ENCODE assay signal across 1 cellular context in the genomic region with DNA sequence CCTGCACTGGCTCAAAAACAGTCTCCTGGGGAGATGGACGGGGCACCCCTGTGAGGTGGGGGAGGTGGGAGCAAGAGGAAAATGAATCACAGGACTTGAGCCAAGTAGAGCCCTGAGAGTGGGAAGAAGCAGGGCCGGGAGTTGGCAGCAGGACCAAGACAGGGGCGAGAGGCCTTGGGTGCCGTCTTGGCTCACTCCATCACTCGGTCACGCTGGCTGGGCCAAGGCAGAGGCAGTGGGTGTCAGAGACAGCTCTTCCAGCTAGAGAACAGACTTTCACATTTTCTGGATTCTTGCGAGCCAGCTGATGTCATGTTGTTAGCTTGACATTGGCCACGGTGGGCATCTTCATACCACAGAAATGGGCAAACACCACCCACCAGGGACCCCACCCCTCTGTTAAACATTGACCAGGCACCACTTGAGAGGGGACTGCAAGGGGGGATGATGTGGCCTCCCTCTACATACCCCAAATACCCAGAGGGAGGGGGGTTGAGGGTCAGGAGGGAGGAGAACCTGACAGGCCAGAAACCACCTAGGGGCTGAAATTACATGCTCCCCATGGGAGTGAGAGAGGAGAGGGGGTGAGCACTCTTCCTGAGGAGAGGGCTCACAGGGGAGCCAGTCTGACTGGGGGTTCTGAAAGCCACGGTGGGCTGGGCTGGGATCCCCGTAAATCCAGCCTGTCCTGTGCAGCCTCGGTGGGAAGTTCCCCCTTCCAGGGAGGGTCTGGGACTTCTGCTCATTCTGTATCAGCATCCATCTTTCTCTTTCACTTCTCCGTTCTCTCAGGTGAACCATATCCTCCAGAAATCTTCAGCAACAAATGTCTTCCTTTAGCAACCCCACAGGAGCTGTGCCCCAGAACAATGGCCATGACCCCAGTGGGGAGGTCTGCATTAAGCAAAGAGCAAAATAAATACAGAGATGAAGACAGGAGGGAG.
A peak's percentile ranks its signal among the peaks of the same experiment; 100 is the strongest.
TF ChIP-seq lines count a peak whose summit lies in the region.

No MANE protein-coding gene starts in this region.

TF ChIP-seq in GM12878, 131 proteins besides CTCF, POLR2A, EP300 and RAD21:
- TF ChIP-seq, protein P1, sequence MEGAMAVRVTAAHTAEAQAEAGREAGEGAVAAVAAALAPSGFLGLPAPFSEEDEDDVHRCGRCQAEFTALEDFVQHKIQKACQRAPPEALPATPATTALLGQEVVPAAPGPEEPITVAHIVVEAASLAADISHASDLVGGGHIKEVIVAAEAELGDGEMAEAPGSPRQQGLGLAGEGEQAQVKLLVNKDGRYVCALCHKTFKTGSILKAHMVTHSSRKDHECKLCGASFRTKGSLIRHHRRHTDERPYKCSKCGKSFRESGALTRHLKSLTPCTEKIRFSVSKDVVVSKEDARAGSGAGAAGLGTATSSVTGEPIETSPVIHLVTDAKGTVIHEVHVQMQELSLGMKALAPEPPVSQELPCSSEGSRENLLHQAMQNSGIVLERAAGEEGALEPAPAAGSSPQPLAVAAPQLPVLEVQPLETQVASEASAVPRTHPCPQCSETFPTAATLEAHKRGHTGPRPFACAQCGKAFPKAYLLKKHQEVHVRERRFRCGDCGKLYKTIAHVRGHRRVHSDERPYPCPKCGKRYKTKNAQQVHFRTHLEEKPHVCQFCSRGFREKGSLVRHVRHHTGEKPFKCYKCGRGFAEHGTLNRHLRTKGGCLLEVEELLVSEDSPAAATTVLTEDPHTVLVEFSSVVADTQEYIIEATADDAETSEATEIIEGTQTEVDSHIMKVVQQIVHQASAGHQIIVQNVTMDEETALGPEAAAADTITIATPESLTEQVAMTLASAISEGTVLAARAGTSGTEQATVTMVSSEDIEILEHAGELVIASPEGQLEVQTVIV (IDR thresholded peaks at IDR 0.05; ENCODE audit: borderline replicate concordance, partially characterized antibody) = no peak
- no peak for TF ChIP-seq ESRRA (IDR thresholded peaks at IDR 0.05; ENCODE audit: low read length)
- TF ChIP-seq EED (IDR thresholded peaks at IDR 0.05; ENCODE audit: low read depth) = 0 out of 2 replicates have a peak, but pooled peaks have one; percentile 35
- TF ChIP-seq PAX5 (IDR thresholded peaks at IDR 0.05; ENCODE audit: borderline replicate concordance, low read depth, low read length) = 0 out of 2 replicates have a peak, but pooled peaks have one; percentile 12
- peak; percentile 47; the same call in 1 of the 2 replicates for TF ChIP-seq SPI1 (IDR thresholded peaks at IDR 0.05; ENCODE audit: borderline replicate concordance, insufficient read depth, low read depth, low read length)
